Comparison of ENCODE assay signal across 13 cellular contexts in genomic region chr20:4084721-4085120, GRCh38.
A peak's percentile ranks its signal among the peaks of the same experiment; 100 is the strongest.
DNase-seq lines count a peak whose midpoint lies in the region; ATAC-seq, FAIRE-seq and TF ChIP-seq lines count a peak whose summit lies in the region.
"Had no signal": no experiment of that assay in that cellular context is flagged by ENCODE, and none has a peak within 500 bp of the region (broad histone marks: within the 10 kb centered on the region; RNA-seq: fewer than 3 reads in every experiment).

No MANE protein-coding gene starts in this region.

- no peak overlapping the region for H3K56ac ChIP-seq in H1 (replicated peaks; ENCODE audit: insufficient read length, low read depth, low read length)

- TF ChIP-seq EP300 in H1 (IDR thresholded peaks at IDR 0.05; ENCODE audit: borderline replicate concordance in 1 of 2, low read depth in 2 of 2, low read length in 2 of 2), result no peak

- TF ChIP-seq CTCF in Caco-2 (IDR thresholded peaks at IDR 0.05; ENCODE audit: insufficient read depth in 1 of 2, low read depth in 1 of 2, low read length in 1 of 2, severe bottlenecking in 1 of 2, unreplicated experiment in 1 of 2) (no peak), H1 (IDR thresholded peaks at IDR 0.05; ENCODE audit: control extremely low read depth in 1 of 3, insufficient read depth in 1 of 3, low read depth in 1 of 3, low read length in 3 of 3) (no peak)

- no peak overlapping the region for H2BK20ac ChIP-seq in H1 (ENCODE audit: low read length)

- H2BK120ac ChIP-seq in H1 (replicated peaks; ENCODE audit: low read depth, low read length), result no peak overlapping the region

- DNase-seq in Caco-2 (no peak), T-cell (no peak), H1 (ENCODE audit: low read depth in 1 of 2, low spot score in 2 of 2) (no peak), NCI-H1105 (lab: John Stamatoyannopoulos, UW) (no peak)

- H3K4me3 ChIP-seq in BLaER1 (no peak overlapping the region), Caco-2 (ENCODE audit: low read depth, low read length) (no peak overlapping the region), H1 (ENCODE audit: extremely low read depth in 1 of 4, insufficient read depth in 2 of 4, low read depth in 3 of 4, low read length in 4 of 4) (no peak overlapping the region)
- H3K4me3 ChIP-seq: mucosa of descending colon had no signal

- H2BK12ac ChIP-seq in H1 (ENCODE audit: low read depth, low read length), result no peak overlapping the region; the same call in 1 of the 2 replicates

- H3K4me3 Mint-ChIP-seq in Caco-2 (ENCODE audit: unreplicated experiment) (peak overlapping the region; percentile 74), T-cell (no peak overlapping the region)

- H3K36me3 ChIP-seq in BLaER1, result no peaks in the 10 kb centered on the region
- H3K36me3 ChIP-seq in Caco-2 (ENCODE audit: control insufficient read depth, insufficient read depth, low read length), result no peaks in the 10 kb centered on the region
- H3K36me3 ChIP-seq in H1 (ENCODE audit: control insufficient read depth in 2 of 4, insufficient read depth in 4 of 4, low read length in 3 of 4), result no peaks in the 10 kb centered on the region
- H3K36me3 ChIP-seq: SJSA1, uterus had no signal

- no peak overlapping the region for H3K9ac ChIP-seq in BLaER1
- H3K9ac ChIP-seq in H1 (replicated peaks in 1 of 4; ENCODE audit: extremely low read depth in 1 of 4, low read depth in 3 of 4, low read length in 3 of 4), result no peak overlapping the region

- intact Hi-C loops in Caco-2 (cut with micrococcal nuclease; ENCODE audit: unreplicated experiment), result loop anchor here (1.0 kb wide), 2 partner anchors 70 to 196 kb away; no protein-coding TSS in a partner anchor

- WGBS in H1 (ENCODE audit: extremely low coverage in 1 of 2, insufficient coverage in 1 of 2, insufficient read length in 1 of 2, insufficient replicate concordance in 2 of 2, low coverage in 1 of 2, low lambda C conversion rate in 2 of 2, missing lambda C conversion rate in 1 of 2), 2 experiments, result 79% methylated on average over 4 of the region's 4 CpGs; no CpG with 5 or more reads in 1 of the 2 experiments

- H4K5ac ChIP-seq in H1 (ENCODE audit: insufficient read length, low read depth, low read length), result no peak overlapping the region

- H3K27me3 ChIP-seq in BLaER1, result no peaks in the 10 kb centered on the region
- H3K27me3 ChIP-seq in Caco-2 (replicated peaks; ENCODE audit: control insufficient read depth, insufficient read depth, low read length), result no peaks in the 10 kb centered on the region
- H3K27me3 ChIP-seq in H1 (replicated peaks in 1 of 4; ENCODE audit: control insufficient read depth in 3 of 4, extremely low read depth in 1 of 4, insufficient read depth in 3 of 4, low read length in 3 of 4), result peaks cover 0 to 6% (median 1%) of the 10 kb centered on the region in 4 experiments; a peak in 3 of 7 replicates
- H3K27me3 ChIP-seq: dorsolateral prefrontal cortex, SJSA1, uterus had no signal

- H3K9me3 Mint-ChIP-seq in Caco-2 (ENCODE audit: unreplicated experiment) (peaks cover 15% of the 10 kb centered on the region), T-cell (peaks cover 0 to 8% (median 0%) of the 10 kb centered on the region in 3 donors)

- H3K36me3 Mint-ChIP-seq in Caco-2 (ENCODE audit: insufficient read depth, unreplicated experiment) (peaks cover 8% of the 10 kb centered on the region), T-cell (peaks cover 9% of the 10 kb centered on the region)

- POLR2A ChIA-PET in Caco-2 (lab: Charles Lee) (interaction anchor here (0.6 kb wide), 1 partner anchor 224 kb away, joined by 3 read pairs; no protein-coding TSS in a partner anchor), T-cell (lab: Charles Lee) (no interaction called here), H1 (lab: Charles Lee; ENCODE audit: partially characterized antibody) (interaction anchor here (0.9 to 1.7 kb wide), 3 partner anchors 11 to 195 kb away, joined by 3 to 4 read pairs (median 4); no protein-coding TSS in a partner anchor)

- no peak overlapping the region; the same call in 1 of the 2 replicates for H3K18ac ChIP-seq in H1 (ENCODE audit: extremely low read depth, low read length)

- H2BK15ac ChIP-seq in H1 (ENCODE audit: low read length), result 0 out of 2 replicates have a peak overlapping the region, but pooled peaks have one; percentile 61

- H3K27me3 Mint-ChIP-seq in Caco-2 (ENCODE audit: insufficient read depth, unreplicated experiment), result no peaks in the 10 kb centered on the region
- H3K27me3 Mint-ChIP-seq in T-cell, result no peaks in the 10 kb centered on the region
- H3K27me3 Mint-ChIP-seq: stimulated activated naive CD8-positive, alpha-beta T cell treated with anti-CD3 and anti-CD28 coated beads, Interleukin-15, amount 100 ng/mL, for 72 hours had no signal

- no peak overlapping the region for H2BK5ac ChIP-seq in H1 (ENCODE audit: low read depth, low read length)

- H4K20me1 ChIP-seq in BLaER1, result no peaks in the 10 kb centered on the region
- H4K20me1 ChIP-seq in H1 (replicated peaks in 1 of 2; ENCODE audit: control insufficient read depth in 1 of 2, insufficient read depth in 2 of 2, low read length in 2 of 2), result no peaks in the 10 kb centered on the region

- no peak for TF ChIP-seq RAD21 in H1 (IDR thresholded peaks at IDR 0.05 in 1 of 2, conservative IDR thresholded peaks at IDR 0.05 in 1 of 2; ENCODE audit: low read depth in 2 of 2, low read length in 2 of 2)

- H4K91ac ChIP-seq in H1 (replicated peaks; ENCODE audit: insufficient read length, low read length), result no peak overlapping the region

- no peak overlapping the region for H3K14ac ChIP-seq in H1 (ENCODE audit: insufficient read length)

- H3K27ac ChIP-seq in BLaER1 (peak overlapping the region; percentile 85), H1 (ENCODE audit: low read depth, low read length) (no peak overlapping the region)

- H3K79me1 ChIP-seq in H1 (ENCODE audit: low read depth, low read length), result no peaks in the 10 kb centered on the region

- peaks cover 11% of the 10 kb centered on the region; the same call in 1 of the 2 replicates for H3K9me3 ChIP-seq in BLaER1
- H3K9me3 ChIP-seq in Caco-2, result no peaks in the 10 kb centered on the region
- H3K9me3 ChIP-seq in H1 (ENCODE audit: insufficient read depth in 2 of 2, low read depth in 1 of 2, low read length in 1 of 2), result no peaks in the 10 kb centered on the region
- H3K9me3 ChIP-seq: mucosa of descending colon, SJSA1, uterus had no signal

- CTCF ChIA-PET in Caco-2 (lab: Charles Lee), result interaction anchor here (0.9 to 1.7 kb wide), 9 partner anchors 8 to 72 kb away, joined by 3 to 28 read pairs (median 4); no protein-coding TSS in a partner anchor
- CTCF ChIA-PET in T-cell (lab: Charles Lee), result interaction anchor here (0.6 to 1.8 kb wide), 9 partner anchors 13 to 408 kb away, joined by 3 to 7 read pairs (median 5); partner anchors contain the start of gene ADISSP (in 1 of the 2)
- CTCF ChIA-PET in H1 (lab: Charles Lee; ENCODE audit: partially characterized antibody), result interaction anchor here (0.7 to 4.6 kb wide), 28 partner anchors 8 to 303 kb away, joined by 3 to 41 read pairs (median 4); partner anchors contain the start of gene SPEF1

- no peak for FAIRE-seq in H1 (lab: Jason Lieb, UNC)

- H3K27ac Mint-ChIP-seq in Caco-2 (ENCODE audit: unreplicated experiment), result peak overlapping the region; percentile 84
- peak overlapping the region; percentile 73 to 87 for H3K27ac Mint-ChIP-seq in T-cell

- no peak overlapping the region for H3K23ac ChIP-seq in H1 (ENCODE audit: insufficient read length)

- H3K23me2 ChIP-seq in H1 (ENCODE audit: low read depth, low read length), result no peaks in the 10 kb centered on the region; the same call in 1 of the 2 replicates

- TF ChIP-seq POLR2A in H1 (IDR thresholded peaks at IDR 0.05; ENCODE audit: control extremely low read depth in 1 of 2, low read depth in 2 of 2, low read length in 2 of 2), result no peak

- no peak overlapping the region for H2AK5ac ChIP-seq in H1 (ENCODE audit: low read depth, low read length)

- H2AFZ ChIP-seq in H1 (ENCODE audit: low read length), result no peak overlapping the region

- H3K4me1 Mint-ChIP-seq in Caco-2 (ENCODE audit: low read depth, unreplicated experiment) (peaks cover 4% of the 10 kb centered on the region), T-cell (peaks cover 34 to 42% (median 42%) of the 10 kb centered on the region in 3 donors)

- no TSS peak for BruUV-seq in Caco-2 (replicated peaks; lab: Mats Ljungman, UMichigan)

- no peaks in the 10 kb centered on the region for H3K79me2 ChIP-seq in H1 (ENCODE audit: control insufficient read depth in 1 of 2, insufficient read depth in 2 of 2, low read length in 2 of 2)

- H3K4me1 ChIP-seq in BLaER1 (peaks cover 77% of the 10 kb centered on the region), Caco-2 (peaks cover 5% of the 10 kb centered on the region), H1 (replicated peaks in 1 of 4; ENCODE audit: control insufficient read depth in 3 of 4, insufficient read depth in 4 of 4, low read length in 3 of 4) (peaks cover 3 to 14% (median 6%) of the 10 kb centered on the region in 4 experiments)
- H3K4me1 ChIP-seq: uterus had no signal

- H4K8ac ChIP-seq in H1 (ENCODE audit: extremely low read depth, insufficient read depth, low read length), result no peak overlapping the region

- ATAC-seq in T-cell (replicated peaks in 1 of 4) (no peak), HG02571 (IDR thresholded peaks at IDR 0.05; ENCODE audit: unreplicated experiment) (no peak), GM18868 (IDR thresholded peaks at IDR 0.05; ENCODE audit: unreplicated experiment) (no peak), HG02588 (IDR thresholded peaks at IDR 0.05; ENCODE audit: unreplicated experiment) (no peak)

- H3K4me2 ChIP-seq in BLaER1, result peak overlapping the region; percentile 89
- H3K4me2 ChIP-seq in H1 (ENCODE audit: insufficient read depth in 1 of 2, low read depth in 2 of 2, low read length in 2 of 2), result no peak overlapping the region

- no peak overlapping the region for H3K4ac ChIP-seq in H1 (replicated peaks; ENCODE audit: insufficient read length, low read depth, low read length)

TF ChIP-seq in H1, 55 proteins besides CTCF, POLR2A, EP300 and RAD21:
- no peak for TF ChIP-seq RFX5 (IDR thresholded peaks at IDR 0.05; ENCODE audit: borderline replicate concordance, low read depth, low read length)
- TF ChIP-seq CEBPB (IDR thresholded peaks at IDR 0.05; ENCODE audit: low read depth, low read length), result no peak
- no peak for TF ChIP-seq NANOG (IDR thresholded peaks at IDR 0.05; ENCODE audit: insufficient read depth, low read depth, low read length, poor library complexity, severe bottlenecking)
- no peak for TF ChIP-seq CBX8 (IDR thresholded peaks at IDR 0.05; ENCODE audit: borderline replicate concordance, low read depth, low read length)
- TF ChIP-seq ZNF274 (IDR thresholded peaks at IDR 0.05; ENCODE audit: borderline replicate concordance, extremely low read depth, low read length), result no peak
TF ChIP-seq in H1: peak in this region for 0.

Comparison
In these comparisons a context has a peak if more than half of its experiments do, and no peak if none do; other contexts are left out.
1. POLR2A ChIA-PET loops: an anchor here in Caco-2 (0.6 kb wide) and H1 (0.9 to 1.7 kb wide); none called in T-cell.